1 cellular context compared by ENCODE assay signal in the genomic region with DNA sequence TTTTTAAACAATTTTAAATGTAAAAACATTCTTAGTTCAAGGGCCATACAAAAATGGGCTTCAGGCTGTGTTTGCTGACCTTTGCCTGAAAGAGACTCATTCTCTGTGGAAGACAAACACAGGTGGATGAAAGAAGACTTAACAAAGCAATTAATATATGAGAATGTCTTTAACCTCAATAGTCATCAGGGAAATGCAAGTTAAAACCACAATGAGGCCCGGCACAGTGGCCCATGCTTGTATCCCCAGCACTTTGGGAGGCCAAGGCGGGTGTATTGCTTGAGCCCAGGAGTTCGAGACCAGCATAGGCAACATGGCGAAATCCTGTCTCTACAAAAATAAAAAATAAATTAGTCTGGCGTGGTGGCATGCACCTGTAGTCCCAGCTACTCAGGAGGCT.
TF ChIP-seq lines count a peak whose summit lies in the region.

No MANE protein-coding gene starts in this region.

TF ChIP-seq in HepG2, 621 proteins besides CTCF, POLR2A, EP300 and RAD21:
- TF ChIP-seq ZNF563 (CRISPR knock-in tag; IDR thresholded peaks at IDR 0.05): no peak
- no peak for TF ChIP-seq ZNF12 (CRISPR knock-in tag; IDR thresholded peaks at IDR 0.05)
- TF ChIP-seq, protein P1, sequence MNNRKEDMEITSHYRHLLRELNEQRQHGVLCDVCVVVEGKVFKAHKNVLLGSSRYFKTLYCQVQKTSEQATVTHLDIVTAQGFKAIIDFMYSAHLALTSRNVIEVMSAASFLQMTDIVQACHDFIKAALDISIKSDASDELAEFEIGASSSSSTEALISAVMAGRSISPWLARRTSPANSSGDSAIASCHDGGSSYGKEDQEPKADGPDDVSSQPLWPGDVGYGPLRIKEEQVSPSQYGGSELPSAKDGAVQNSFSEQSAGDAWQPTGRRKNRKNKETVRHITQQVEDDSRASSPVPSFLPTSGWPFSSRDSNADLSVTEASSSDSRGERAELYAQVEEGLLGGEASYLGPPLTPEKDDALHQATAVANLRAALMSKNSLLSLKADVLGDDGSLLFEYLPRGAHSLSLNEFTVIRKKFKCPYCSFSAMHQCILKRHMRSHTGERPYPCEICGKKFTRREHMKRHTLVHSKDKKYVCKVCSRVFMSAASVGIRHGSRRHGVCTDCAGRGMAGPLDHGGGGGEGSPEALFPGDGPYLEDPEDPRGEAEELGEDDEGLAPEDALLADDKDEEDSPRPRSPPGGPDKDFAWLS (CRISPR knock-in tag; IDR thresholded peaks at IDR 0.05; ENCODE audit: borderline replicate concordance): no peak
- no peak for TF ChIP-seq SPEN (CRISPR knock-in tag; IDR thresholded peaks at IDR 0.05; ENCODE audit: low read depth)
- TF ChIP-seq ZNF570 (CRISPR knock-in tag; IDR thresholded peaks at IDR 0.05; ENCODE audit: borderline replicate concordance): no peak
- no peak for TF ChIP-seq ZNF879 (CRISPR knock-in tag; IDR thresholded peaks at IDR 0.05)
- TF ChIP-seq, protein P2, sequence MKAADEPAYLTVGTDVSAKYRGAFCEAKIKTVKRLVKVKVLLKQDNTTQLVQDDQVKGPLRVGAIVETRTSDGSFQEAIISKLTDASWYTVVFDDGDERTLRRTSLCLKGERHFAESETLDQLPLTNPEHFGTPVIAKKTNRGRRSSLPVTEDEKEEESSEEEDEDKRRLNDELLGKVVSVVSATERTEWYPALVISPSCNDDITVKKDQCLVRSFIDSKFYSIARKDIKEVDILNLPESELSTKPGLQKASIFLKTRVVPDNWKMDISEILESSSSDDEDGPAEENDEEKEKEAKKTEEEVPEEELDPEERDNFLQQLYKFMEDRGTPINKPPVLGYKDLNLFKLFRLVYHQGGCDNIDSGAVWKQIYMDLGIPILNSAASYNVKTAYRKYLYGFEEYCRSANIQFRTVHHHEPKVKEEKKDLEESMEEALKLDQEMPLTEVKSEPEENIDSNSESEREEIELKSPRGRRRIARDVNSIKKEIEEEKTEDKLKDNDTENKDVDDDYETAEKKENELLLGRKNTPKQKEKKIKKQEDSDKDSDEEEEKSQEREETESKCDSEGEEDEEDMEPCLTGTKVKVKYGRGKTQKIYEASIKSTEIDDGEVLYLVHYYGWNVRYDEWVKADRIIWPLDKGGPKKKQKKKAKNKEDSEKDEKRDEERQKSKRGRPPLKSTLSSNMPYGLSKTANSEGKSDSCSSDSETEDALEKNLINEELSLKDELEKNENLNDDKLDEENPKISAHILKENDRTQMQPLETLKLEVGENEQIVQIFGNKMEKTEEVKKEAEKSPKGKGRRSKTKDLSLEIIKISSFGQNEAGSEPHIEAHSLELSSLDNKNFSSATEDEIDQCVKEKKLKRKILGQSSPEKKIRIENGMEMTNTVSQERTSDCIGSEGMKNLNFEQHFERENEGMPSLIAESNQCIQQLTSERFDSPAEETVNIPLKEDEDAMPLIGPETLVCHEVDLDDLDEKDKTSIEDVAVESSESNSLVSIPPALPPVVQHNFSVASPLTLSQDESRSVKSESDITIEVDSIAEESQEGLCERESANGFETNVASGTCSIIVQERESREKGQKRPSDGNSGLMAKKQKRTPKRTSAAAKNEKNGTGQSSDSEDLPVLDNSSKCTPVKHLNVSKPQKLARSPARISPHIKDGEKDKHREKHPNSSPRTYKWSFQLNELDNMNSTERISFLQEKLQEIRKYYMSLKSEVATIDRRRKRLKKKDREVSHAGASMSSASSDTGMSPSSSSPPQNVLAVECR (CRISPR knock-in tag; IDR thresholded peaks at IDR 0.05; ENCODE audit: borderline replicate concordance): no peak
- TF ChIP-seq PAX8 (CRISPR knock-in tag; IDR thresholded peaks at IDR 0.05; ENCODE audit: borderline replicate concordance): no peak
- TF ChIP-seq, protein P3, sequence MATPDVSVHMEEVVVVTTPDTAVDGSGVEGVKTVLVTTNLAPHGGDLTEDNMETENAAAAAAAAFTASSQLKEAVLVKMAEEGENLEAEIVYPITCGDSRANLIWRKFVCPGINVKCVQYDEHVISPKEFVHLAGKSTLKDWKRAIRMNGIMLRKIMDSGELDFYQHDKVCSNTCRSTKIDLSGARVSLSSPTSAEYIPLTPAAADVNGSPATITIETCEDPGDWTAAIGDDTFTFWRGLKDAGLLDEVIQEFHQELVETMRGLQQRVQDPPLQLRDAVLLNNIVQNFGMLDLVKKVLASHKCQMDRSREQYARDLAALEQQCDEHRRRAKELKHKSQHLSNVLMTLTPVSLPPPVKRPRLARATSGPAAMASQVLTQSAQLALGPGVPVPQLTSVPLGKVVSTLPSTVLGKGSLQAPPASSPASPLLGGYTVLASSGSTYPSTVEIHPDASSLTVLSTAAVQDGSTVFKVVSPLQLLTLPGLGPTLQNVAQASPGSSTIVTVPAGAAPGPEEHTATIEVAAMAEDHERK (CRISPR knock-in tag; IDR thresholded peaks at IDR 0.05; ENCODE audit: low read depth): no peak
- TF ChIP-seq, protein P4, sequence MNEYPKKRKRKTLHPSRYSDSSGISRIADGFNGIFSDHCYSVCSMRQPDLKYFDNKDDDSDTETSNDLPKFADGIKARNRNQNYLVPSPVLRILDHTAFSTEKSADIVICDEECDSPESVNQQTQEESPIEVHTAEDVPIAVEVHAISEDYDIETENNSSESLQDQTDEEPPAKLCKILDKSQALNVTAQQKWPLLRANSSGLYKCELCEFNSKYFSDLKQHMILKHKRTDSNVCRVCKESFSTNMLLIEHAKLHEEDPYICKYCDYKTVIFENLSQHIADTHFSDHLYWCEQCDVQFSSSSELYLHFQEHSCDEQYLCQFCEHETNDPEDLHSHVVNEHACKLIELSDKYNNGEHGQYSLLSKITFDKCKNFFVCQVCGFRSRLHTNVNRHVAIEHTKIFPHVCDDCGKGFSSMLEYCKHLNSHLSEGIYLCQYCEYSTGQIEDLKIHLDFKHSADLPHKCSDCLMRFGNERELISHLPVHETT (CRISPR knock-in tag; conservative IDR thresholded peaks at IDR 0.05): no peak
- TF ChIP-seq PHF20 (CRISPR knock-in tag; IDR thresholded peaks at IDR 0.05): no peak
- TF ChIP-seq ZNF235 (CRISPR knock-in tag; IDR thresholded peaks at IDR 0.05; ENCODE audit: borderline replicate concordance): no peak
- TF ChIP-seq HOXA9 (CRISPR knock-in tag; IDR thresholded peaks at IDR 0.05; ENCODE audit: borderline replicate concordance): no peak
- TF ChIP-seq ZSCAN29 (CRISPR knock-in tag; conservative IDR thresholded peaks at IDR 0.05): no peak
